ENCODE assay signal across 8 cellular contexts in genomic region chr10:102713814-102714620, GRCh38. TPM values are rescaled to one million over a fixed set of nuclear protein-coding genes. Genes with fewer than 3 reads are reported as not detected.
A peak's percentile ranks its signal among the peaks of the same experiment; 100 is the strongest.
DNase-seq lines count a peak whose midpoint lies in the region; ATAC-seq, FAIRE-seq and TF ChIP-seq lines count a peak whose summit lies in the region.

ARL3 (minus strand) TSS chr10:102714397; CDS start chr10:102714275, 122 bp downstream.

- H3K36me3 Mint-ChIP-seq in brain: peaks cover 4% of the 10 kb centered on the region

- H3K27me3 ChIP-seq in iPS DF 6.9 (ENCODE audit: control insufficient read depth, insufficient read depth, low read length) (no peaks in the 10 kb centered on the region), gastrocnemius medialis (no peaks in the 10 kb centered on the region)

- peak within 1 kb of the TSS; percentile 95 to 99 (median 97) for H3K27ac Mint-ChIP-seq in brain

- no peaks in the 10 kb centered on the region for H3K9me3 Mint-ChIP-seq in brain

- in situ Hi-C loops in gastrocnemius medialis (cut with MboI; ENCODE audit: low sequenced_read_pairs in 4 of 4): no loop called here

- H3K27ac ChIP-seq in iPS DF 6.9 (ENCODE audit: low read length) (no peak within 1 kb of the TSS), gastrocnemius medialis (peak within 1 kb of the TSS; percentile 83 to 89 (median 86))

- FAIRE-seq in A204.1 (lab: Jason Lieb, UNC) (peak; percentile 97), TTC549 (lab: Jason Lieb, UNC) (peak; percentile 86)

- no peaks in the 10 kb centered on the region for H3K9me3 ChIP-seq in iPS DF 6.9 (ENCODE audit: control insufficient read depth, insufficient read depth, low read length)
- no peaks in the 10 kb centered on the region for H3K9me3 ChIP-seq in gastrocnemius medialis

- peaks cover 17% of the 10 kb centered on the region for H3K27me3 Mint-ChIP-seq in brain

- DNase-seq in NCI-H2107 (lab: John Stamatoyannopoulos, UW) (peak; percentile 87), iPS DF 6.9 (ENCODE audit: low read depth, low spot score) (peak; percentile 84), gastrocnemius medialis (peak; percentile 96 to 97)

- no CpG with 5 or more reads among the region's 62 CpGs for WGBS in iPS DF 6.9 (ENCODE audit: insufficient coverage, insufficient read length)

- H3K36me3 ChIP-seq in iPS DF 6.9 (ENCODE audit: control insufficient read depth, insufficient read depth, low read length) (no peaks in the 10 kb centered on the region), gastrocnemius medialis (no peaks in the 10 kb centered on the region)

- H3K4me3 ChIP-seq in iPS DF 6.9 (ENCODE audit: low read length) (peak within 1 kb of the TSS; percentile 73; the same call in 1 of the 2 replicates), gastrocnemius medialis (peak within 1 kb of the TSS; percentile 74 to 99 (median 91))

- H3K4me1 Mint-ChIP-seq in brain: peaks cover 76% of the 10 kb centered on the region

- intact Hi-C loops in gastrocnemius medialis (cut with DNase I; ENCODE audit: low total_unique reads): loop anchor here (2.0 to 10.0 kb wide), 5 partner anchors 29 to 528 kb away; partner anchors contain the start of genes ACTR1A, SUFU and WBP1L

- TF ChIP-seq POLR2A in gastrocnemius medialis (IDR thresholded peaks at IDR 0.05): peak; percentile 58 to 70

- ATAC-seq in GM18520 (IDR thresholded peaks at IDR 0.05; ENCODE audit: unreplicated experiment): peak; percentile 76
- ATAC-seq in HG03060 (IDR thresholded peaks at IDR 0.05; ENCODE audit: low read depth, unreplicated experiment): peak; percentile 50
- peak; percentile 88 for ATAC-seq in gastrocnemius medialis

- H3K4me3 Mint-ChIP-seq in brain: peak within 1 kb of the TSS; percentile 94 to 98 (median 96)

- TF ChIP-seq CTCF in brain (conservative IDR thresholded peaks at IDR 0.05) (peak in 1 of 2 experiments; percentile 83), gastrocnemius medialis (IDR thresholded peaks at IDR 0.05 in 4 of 5, conservative IDR thresholded peaks at IDR 0.05 in 1 of 5) (peak; percentile 48 to 66 (median 61))

- H3K4me1 ChIP-seq in iPS DF 6.9 (ENCODE audit: control insufficient read depth, insufficient read depth, low read length): peaks cover 4% of the 10 kb centered on the region; the same call in 1 of the 2 replicates
- peaks cover 26 to 28% of the 10 kb centered on the region in 2 donors for H3K4me1 ChIP-seq in gastrocnemius medialis

RNA-seq across cellular contexts. Expression of gene ARL3, which starts in this region (rescaled TPM):
- 33.2 TPM for polyA plus RNA-seq in brain (ENCODE audit: insufficient read depth, low read depth, low replicate concordance)
- 1 to 10 TPM; 1.0 to 2.4 (median 1.5) TPM for total RNA-seq in gastrocnemius medialis
